Comparison of ENCODE assay signal across 1 cellular context in genomic region chr17:48995332-48995870, GRCh38.
TF ChIP-seq lines count a peak whose summit lies in the region.

No MANE protein-coding gene starts in this region.

TF ChIP-seq in WTC11, 78 proteins besides CTCF, POLR2A, EP300 and RAD21 (continued from another document):
- TF ChIP-seq ELF4 (CRISPR knock-in tag; IDR thresholded peaks at IDR 0.05; ENCODE audit: low read depth) (no peak), FOXP1 (CRISPR knock-in tag; IDR thresholded peaks at IDR 0.05; ENCODE audit: borderline replicate concordance) (no peak), JUN (CRISPR knock-in tag; IDR thresholded peaks at IDR 0.05) (peak; percentile 76; the same call in 1 of the 2 replicates), ZMAT4 (CRISPR knock-in tag; IDR thresholded peaks at IDR 0.05) (no peak), SMAD4 (CRISPR knock-in tag; IDR thresholded peaks at IDR 0.05) (0 out of 2 replicates have a peak, but pooled peaks have one; percentile 12), ZSCAN18 (CRISPR knock-in tag; IDR thresholded peaks at IDR 0.05) (no peak), GTF2I (CRISPR knock-in tag; conservative IDR thresholded peaks at IDR 0.05) (no peak), TEAD1 (CRISPR knock-in tag; IDR thresholded peaks at IDR 0.05) (no peak), E2F5 (CRISPR knock-in tag; IDR thresholded peaks at IDR 0.05) (no peak)
TF ChIP-seq in WTC11: peak in this region for 6.
